22 cellular contexts compared by ENCODE assay signal in the genomic region with DNA sequence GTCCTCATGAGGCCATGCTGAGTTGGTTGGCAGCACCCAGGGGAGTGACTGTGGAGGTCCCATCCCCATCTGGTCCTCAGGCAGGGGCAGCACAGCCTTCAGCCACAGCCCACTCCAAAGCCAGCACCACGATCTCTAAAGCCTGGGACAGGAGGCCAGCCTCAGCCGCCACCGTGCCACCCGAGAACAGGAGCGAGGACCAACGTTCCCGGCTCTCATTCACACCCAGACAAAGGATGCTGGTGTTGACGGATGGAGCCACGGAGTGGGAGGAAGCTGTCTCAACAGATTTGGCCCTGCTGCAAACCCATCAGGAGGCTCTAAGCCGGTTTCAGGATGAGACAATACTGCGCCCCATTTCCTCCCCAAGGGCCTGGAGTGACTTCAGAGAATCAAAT. TPM values are rescaled to one million over a fixed set of nuclear protein-coding genes. Genes with fewer than 3 reads are reported as not detected.
A peak's percentile ranks its signal among the peaks of the same experiment; 100 is the strongest.
DNase-seq lines count a peak whose midpoint lies in the region; ATAC-seq and TF ChIP-seq lines count a peak whose summit lies in the region.
"Had no signal": no experiment of that assay in that cellular context is flagged by ENCODE, and none has a peak within 500 bp of the region (broad histone marks: within the 10 kb centered on the region; RNA-seq: fewer than 3 reads in every experiment).

No MANE protein-coding gene starts in this region.

- H4K8ac ChIP-seq in neuronal stem cell (ENCODE audit: low read depth, low read length) = no peak overlapping the region

- no peak for TF ChIP-seq CTCF in upper lobe of right lung (IDR thresholded peaks at IDR 0.05)

- peak overlapping the region; percentile 37 for H3K23ac ChIP-seq in neuronal stem cell (ENCODE audit: low read depth, low read length, poor library complexity)

- no peak overlapping the region for H2BK15ac ChIP-seq in neuronal stem cell (ENCODE audit: low read length)

- H3K27me3 ChIP-seq in neuronal stem cell (ENCODE audit: control insufficient read depth in 3 of 3, insufficient read depth in 3 of 3, low read depth in 1 of 3, low read length in 3 of 3) = peaks cover 0 to 33% (median 0%) of the 10 kb centered on the region in 3 experiments
- peaks cover 34% of the 10 kb centered on the region for H3K27me3 ChIP-seq in upper lobe of right lung
- H3K27me3 ChIP-seq in CD4-positive, alpha-beta memory T cell (ENCODE audit: insufficient read depth, low read length) = peaks cover 6% of the 10 kb centered on the region
- no peaks in the 10 kb centered on the region for H3K27me3 ChIP-seq in CD8-positive, alpha-beta memory T cell (ENCODE audit: insufficient read depth, low read length, poor library complexity, severe bottlenecking)

- CTCF ChIA-PET in CD4-positive, alpha-beta memory T cell (lab: Charles Lee; ENCODE audit: partially characterized antibody) = no interaction called here
- CTCF ChIA-PET in CD8-positive, alpha-beta memory T cell (lab: Charles Lee) = no interaction called here

- H3K4me3 Mint-ChIP-seq in CD4-positive, alpha-beta memory T cell = no peak overlapping the region
- H3K4me3 Mint-ChIP-seq in CD8-positive, alpha-beta memory T cell = no peak overlapping the region
- H3K4me3 Mint-ChIP-seq: CD4-positive, CD25-positive, alpha-beta regulatory T cell had no signal

- H3K4me1 ChIP-seq in neuronal stem cell (ENCODE audit: control insufficient read depth in 2 of 2, insufficient read depth in 1 of 2, low read depth in 1 of 2, low read length in 2 of 2) = no peaks in the 10 kb centered on the region
- H3K4me1 ChIP-seq in upper lobe of right lung = no peaks in the 10 kb centered on the region
- H3K4me1 ChIP-seq in CD4-positive, alpha-beta memory T cell (ENCODE audit: insufficient read depth, low read length) = no peaks in the 10 kb centered on the region
- no peaks in the 10 kb centered on the region for H3K4me1 ChIP-seq in CD8-positive, alpha-beta memory T cell (ENCODE audit: insufficient read depth, low read length)
- H3K4me1 ChIP-seq: Caco-2 had no signal

- no peak overlapping the region for H3K4ac ChIP-seq in neuronal stem cell (ENCODE audit: low read length)

- no CpG with 5 or more reads among the region's 11 CpGs for WGBS in neuronal stem cell (ENCODE audit: extremely low coverage in 2 of 2, insufficient read length in 2 of 2, insufficient replicate concordance in 1 of 2), 2 donors

- intact Hi-C loops in cardiac septum (cut with DNase I) = no loop called here
- intact Hi-C loops in left cardiac atrium (cut with DNase I) = no loop called here
- intact Hi-C loops in upper lobe of right lung (cut with DNase I) = no loop called here
- intact Hi-C loops in CD4-positive, alpha-beta memory T cell (cut with micrococcal nuclease) = no loop called here

- H3K9me3 ChIP-seq in neuronal stem cell (replicated peaks in 1 of 2; ENCODE audit: control insufficient read depth in 2 of 2, insufficient read depth in 1 of 2, low read depth in 1 of 2, low read length in 2 of 2) (peaks cover 0 to 3% of the 10 kb centered on the region in 2 donors), upper lobe of right lung (no peaks in the 10 kb centered on the region)
- no peaks in the 10 kb centered on the region for H3K9me3 ChIP-seq in CD4-positive, alpha-beta memory T cell (ENCODE audit: control insufficient read depth in 1 of 2, low read length in 2 of 2)
- no peaks in the 10 kb centered on the region for H3K9me3 ChIP-seq in CD8-positive, alpha-beta memory T cell (ENCODE audit: low read length)
- H3K9me3 ChIP-seq: Caco-2, MG63 had no signal

- POLR2A ChIA-PET in CD4-positive, alpha-beta memory T cell (lab: Charles Lee; ENCODE audit: partially characterized antibody) = no interaction called here
- POLR2A ChIA-PET in CD8-positive, alpha-beta memory T cell (lab: Charles Lee) = no interaction called here

- H3K4me3 ChIP-seq in neuronal stem cell (ENCODE audit: low read length in 2 of 2) (no peak overlapping the region), upper lobe of right lung (no peak overlapping the region)
- no peak overlapping the region for H3K4me3 ChIP-seq in CD4-positive, alpha-beta memory T cell (ENCODE audit: low read length in 2 of 2)
- H3K4me3 ChIP-seq in CD8-positive, alpha-beta memory T cell (ENCODE audit: low read length) = no peak overlapping the region
- H3K4me3 ChIP-seq: K562, MG63 had no signal

- no peaks in the 10 kb centered on the region for H3K79me1 ChIP-seq in neuronal stem cell (ENCODE audit: low read depth, low read length)

- no peaks in the 10 kb centered on the region for H3K9me3 Mint-ChIP-seq in CD4-positive, alpha-beta memory T cell
- H3K9me3 Mint-ChIP-seq in CD8-positive, alpha-beta memory T cell = no peaks in the 10 kb centered on the region

- H3K36me3 Mint-ChIP-seq in CD4-positive, alpha-beta memory T cell = no peaks in the 10 kb centered on the region
- H3K36me3 Mint-ChIP-seq in CD8-positive, alpha-beta memory T cell = no peaks in the 10 kb centered on the region
- H3K36me3 Mint-ChIP-seq: CD4-positive, CD25-positive, alpha-beta regulatory T cell had no signal

- peak overlapping the region; percentile 83 for H3K14ac ChIP-seq in neuronal stem cell (ENCODE audit: low read length)

- no peak overlapping the region for H3K4me2 ChIP-seq in neuronal stem cell (ENCODE audit: insufficient read depth, low read length, poor library complexity, severe bottlenecking)

- peak overlapping the region; percentile 5 for H2AK5ac ChIP-seq in neuronal stem cell (ENCODE audit: low read depth, low read length)

- H3K27me3 Mint-ChIP-seq in CD4-positive, alpha-beta memory T cell = peaks cover 17 to 20% of the 10 kb centered on the region in 2 donors
- H3K27me3 Mint-ChIP-seq in CD8-positive, alpha-beta memory T cell = peaks cover 4 to 29% of the 10 kb centered on the region in 2 donors
- H3K27me3 Mint-ChIP-seq: CD4-positive, CD25-positive, alpha-beta regulatory T cell had no signal

- H2BK5ac ChIP-seq in neuronal stem cell (ENCODE audit: low read length) = no peak overlapping the region

- no peak overlapping the region for H2BK120ac ChIP-seq in neuronal stem cell (ENCODE audit: low read depth, low read length)

- peak; percentile 58 for DNase-seq in cardiac septum (ENCODE audit: low spot score)
- no peak for DNase-seq in left cardiac atrium
- DNase-seq in ecto neural progenitor cell (ENCODE audit: low spot score) = peak; percentile 21
- DNase-seq in neuronal stem cell (ENCODE audit: low spot score) = no peak
- DNase-seq in upper lobe of right lung = peak; percentile 41
- DNase-seq in CD4-positive, alpha-beta memory T cell = no peak
- DNase-seq in GDM1 (lab: John Stamatoyannopoulos, UW) = no peak
- DNase-seq in CD8-positive, alpha-beta memory T cell = no peak
- DNase-seq: AML-193; CD4-positive, CD25-positive, alpha-beta regulatory T cell; DMS 273 treated with DMSO at 0.1 percent for 48 hours; DND-41; GOT3; MG63; NCI-H1417; NCI-H1694 treated with DMSO at 0.1 percent for 48 hours; NCI-H446 treated with DMSO at 0.1 percent for 48 hours; NCI-H526 treated with DMSO at 0.1 percent for 48 hours; Right ventricle myocardium superior had no signal

- no peaks in the 10 kb centered on the region for H3K4me1 Mint-ChIP-seq in CD4-positive, alpha-beta memory T cell
- no peaks in the 10 kb centered on the region for H3K4me1 Mint-ChIP-seq in CD8-positive, alpha-beta memory T cell
- H3K4me1 Mint-ChIP-seq: CD4-positive, CD25-positive, alpha-beta regulatory T cell had no signal

- H3K9ac ChIP-seq in neuronal stem cell (ENCODE audit: low read depth, low read length, poor library complexity) = no peak overlapping the region

- H3K27ac ChIP-seq in neuronal stem cell (replicated peaks; ENCODE audit: low read length) (no peak overlapping the region), upper lobe of right lung (no peak overlapping the region)
- no peak overlapping the region for H3K27ac ChIP-seq in CD4-positive, alpha-beta memory T cell (ENCODE audit: low read depth, low read length)
- no peak overlapping the region for H3K27ac ChIP-seq in CD8-positive, alpha-beta memory T cell (ENCODE audit: low read depth, low read length)

- no peak overlapping the region for H2AFZ ChIP-seq in neuronal stem cell (ENCODE audit: low read length)

- ATAC-seq in left cardiac atrium = no peak
- ATAC-seq in upper lobe of right lung = no peak
- ATAC-seq: HepG2 had no signal

- no peak overlapping the region for H3K18ac ChIP-seq in neuronal stem cell (ENCODE audit: low read length)

- H4K91ac ChIP-seq in neuronal stem cell (ENCODE audit: low read depth, low read length, poor library complexity) = no peak overlapping the region

- peak overlapping the region; percentile 46 for H2BK12ac ChIP-seq in neuronal stem cell (ENCODE audit: low read length)

- H3K36me3 ChIP-seq in neuronal stem cell (replicated peaks in 1 of 2; ENCODE audit: control insufficient read depth in 2 of 2, insufficient read depth in 2 of 2, low read length in 2 of 2) = no peaks in the 10 kb centered on the region
- H3K36me3 ChIP-seq in upper lobe of right lung = no peaks in the 10 kb centered on the region
- no peaks in the 10 kb centered on the region for H3K36me3 ChIP-seq in CD4-positive, alpha-beta memory T cell (ENCODE audit: insufficient read depth, low read length)
- H3K36me3 ChIP-seq in CD8-positive, alpha-beta memory T cell (ENCODE audit: insufficient read depth, low read length) = no peaks in the 10 kb centered on the region
- H3K36me3 ChIP-seq: MG63 had no signal

- H3K27ac Mint-ChIP-seq in CD4-positive, alpha-beta memory T cell = no peak overlapping the region
- H3K27ac Mint-ChIP-seq in CD8-positive, alpha-beta memory T cell = peak overlapping the region in 1 of 8 donors; percentile 82

RNA-seq across cellular contexts. Expression of a gene that starts 42.7 kb away (rescaled TPM):
- total RNA-seq in cardiac septum = 35.3 TPM
- total RNA-seq in left cardiac atrium = 10 to 100 TPM; 30.0 to 38.4 TPM
- polyA plus RNA-seq in neuronal stem cell (2013, experiment 1 of 2) = 26.3 TPM
- polyA plus RNA-seq in neuronal stem cell (2013, experiment 2 of 2) = 26.5 TPM
- total RNA-seq in upper lobe of right lung = 28.3 TPM
- total RNA-seq in CD4-positive, alpha-beta memory T cell = 10 to 100 TPM; 47.2 to 49.2 TPM
- polyA plus RNA-seq in CD4-positive, alpha-beta memory T cell = 10 to 100 TPM; 25.7 to 36.2 TPM
- total RNA-seq in CD8-positive, alpha-beta memory T cell = 10 to 100 TPM; 23.5 to 24.5 TPM
- 34.0 TPM for polyA plus RNA-seq in CD8-positive, alpha-beta memory T cell

Comparison
In these comparisons a context has a peak if more than half of its experiments do, and no peak if none do; other contexts are left out.
1. DNase-seq: peak in cardiac septum (single experiment), ecto neural progenitor cell (single experiment) and upper lobe of right lung (single experiment); none in left cardiac atrium (single experiment), neuronal stem cell (single experiment), CD4-positive, alpha-beta memory T cell (0 of 5), GDM1 (single experiment) and CD8-positive, alpha-beta memory T cell (0 of 5).